In genomic region chr22:23408321-23408720, GRCh38 we compare ENCODE assay signal across 1 cellular context.
TF ChIP-seq lines count a peak whose summit lies in the region.

No MANE protein-coding gene starts in this region.

TF ChIP-seq in SK-N-SH treated with all-trans-retinoic acid at 6 μM for 48 hours, 23 proteins besides CTCF, POLR2A, EP300 and RAD21 (continued from another document):
- TF ChIP-seq, protein P1, sequence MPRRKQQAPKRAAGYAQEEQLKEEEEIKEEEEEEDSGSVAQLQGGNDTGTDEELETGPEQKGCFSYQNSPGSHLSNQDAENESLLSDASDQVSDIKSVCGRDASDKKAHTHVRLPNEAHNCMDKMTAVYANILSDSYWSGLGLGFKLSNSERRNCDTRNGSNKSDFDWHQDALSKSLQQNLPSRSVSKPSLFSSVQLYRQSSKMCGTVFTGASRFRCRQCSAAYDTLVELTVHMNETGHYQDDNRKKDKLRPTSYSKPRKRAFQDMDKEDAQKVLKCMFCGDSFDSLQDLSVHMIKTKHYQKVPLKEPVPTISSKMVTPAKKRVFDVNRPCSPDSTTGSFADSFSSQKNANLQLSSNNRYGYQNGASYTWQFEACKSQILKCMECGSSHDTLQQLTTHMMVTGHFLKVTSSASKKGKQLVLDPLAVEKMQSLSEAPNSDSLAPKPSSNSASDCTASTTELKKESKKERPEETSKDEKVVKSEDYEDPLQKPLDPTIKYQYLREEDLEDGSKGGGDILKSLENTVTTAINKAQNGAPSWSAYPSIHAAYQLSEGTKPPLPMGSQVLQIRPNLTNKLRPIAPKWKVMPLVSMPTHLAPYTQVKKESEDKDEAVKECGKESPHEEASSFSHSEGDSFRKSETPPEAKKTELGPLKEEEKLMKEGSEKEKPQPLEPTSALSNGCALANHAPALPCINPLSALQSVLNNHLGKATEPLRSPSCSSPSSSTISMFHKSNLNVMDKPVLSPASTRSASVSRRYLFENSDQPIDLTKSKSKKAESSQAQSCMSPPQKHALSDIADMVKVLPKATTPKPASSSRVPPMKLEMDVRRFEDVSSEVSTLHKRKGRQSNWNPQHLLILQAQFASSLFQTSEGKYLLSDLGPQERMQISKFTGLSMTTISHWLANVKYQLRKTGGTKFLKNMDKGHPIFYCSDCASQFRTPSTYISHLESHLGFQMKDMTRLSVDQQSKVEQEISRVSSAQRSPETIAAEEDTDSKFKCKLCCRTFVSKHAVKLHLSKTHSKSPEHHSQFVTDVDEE (CRISPR knock-in tag; IDR thresholded peaks at IDR 0.05), result no peak
- TF ChIP-seq SNAI2 (CRISPR knock-in tag; IDR thresholded peaks at IDR 0.05) (no peak), ZNF565 (CRISPR knock-in tag; conservative IDR thresholded peaks at IDR 0.05; ENCODE audit: low read depth) (no peak), TOX (CRISPR knock-in tag; IDR thresholded peaks at IDR 0.05; ENCODE audit: borderline replicate concordance) (no peak)
- TF ChIP-seq, protein P2, sequence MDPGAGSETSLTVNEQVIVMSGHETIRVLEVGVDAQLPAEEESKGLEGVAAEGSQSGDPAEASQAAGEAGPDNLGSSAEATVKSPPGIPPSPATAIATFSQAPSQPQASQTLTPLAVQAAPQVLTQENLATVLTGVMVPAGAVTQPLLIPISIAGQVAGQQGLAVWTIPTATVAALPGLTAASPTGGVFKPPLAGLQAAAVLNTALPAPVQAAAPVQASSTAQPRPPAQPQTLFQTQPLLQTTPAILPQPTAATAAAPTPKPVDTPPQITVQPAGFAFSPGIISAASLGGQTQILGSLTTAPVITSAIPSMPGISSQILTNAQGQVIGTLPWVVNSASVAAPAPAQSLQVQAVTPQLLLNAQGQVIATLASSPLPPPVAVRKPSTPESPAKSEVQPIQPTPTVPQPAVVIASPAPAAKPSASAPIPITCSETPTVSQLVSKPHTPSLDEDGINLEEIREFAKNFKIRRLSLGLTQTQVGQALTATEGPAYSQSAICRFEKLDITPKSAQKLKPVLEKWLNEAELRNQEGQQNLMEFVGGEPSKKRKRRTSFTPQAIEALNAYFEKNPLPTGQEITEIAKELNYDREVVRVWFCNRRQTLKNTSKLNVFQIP (CRISPR knock-in tag; IDR thresholded peaks at IDR 0.05; ENCODE audit: borderline replicate concordance, low read depth), result no peak
